8 cellular contexts compared by ENCODE assay signal in the genomic region with DNA sequence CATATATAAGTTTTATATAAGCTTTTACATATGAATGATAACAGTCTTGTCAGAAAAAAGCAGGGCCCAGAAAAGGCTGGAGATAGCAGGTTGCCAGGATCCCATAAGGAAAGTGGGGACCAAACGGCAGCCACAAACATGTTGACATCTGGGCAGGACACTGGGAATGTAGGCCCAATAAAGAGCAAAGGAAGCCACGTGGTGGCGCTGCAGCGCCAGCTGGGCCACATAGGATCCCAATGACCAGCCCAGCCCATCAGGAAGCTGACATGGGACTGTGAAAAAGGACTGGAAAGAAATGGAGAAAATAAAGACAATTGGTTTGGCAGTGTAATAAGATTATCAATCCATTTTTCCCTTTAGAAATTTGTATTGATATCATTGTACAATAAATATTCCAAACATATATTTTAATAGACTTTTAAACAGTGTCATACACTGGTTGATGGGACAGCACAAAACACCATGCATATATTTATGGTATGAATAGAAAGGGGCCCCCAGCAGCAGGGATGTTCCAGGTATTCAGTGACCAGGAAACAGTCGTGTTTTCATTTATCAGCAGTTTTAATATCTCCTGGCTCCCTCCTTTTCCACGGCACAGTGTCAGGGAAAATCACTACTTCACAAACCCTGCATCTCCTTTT.
DNase-seq lines count a peak whose midpoint lies in the region; ATAC-seq and TF ChIP-seq lines count a peak whose summit lies in the region.

No MANE protein-coding gene starts in this region.

- no peaks in the 10 kb centered on the region for H3K27me3 Mint-ChIP-seq in endodermal cell (ENCODE audit: insufficient read depth)

- in situ Hi-C loops in GM13976 (cut with MboI; ENCODE audit: low sequenced_read_pairs, unreplicated experiment), result loop anchor here (25.0 kb wide), 1 partner anchor 330 kb away; no protein-coding TSS in a partner anchor

- no peak overlapping the region for H3K27ac Mint-ChIP-seq in endodermal cell

- H3K9me3 ChIP-seq in PC-9 (ENCODE audit: insufficient read depth, low read depth) (no peaks in the 10 kb centered on the region), endodermal cell (ENCODE audit: control insufficient read depth, low read length) (no peaks in the 10 kb centered on the region)

- no peak overlapping the region for H3K4me2 ChIP-seq in PC-9

- TF ChIP-seq CTCF in GM13976 (IDR thresholded peaks at IDR 0.05; ENCODE audit: borderline replicate concordance, control extremely low read depth, extremely low read depth, insufficient read depth, missing control alignments), result peak; percentile 40
- TF ChIP-seq CTCF in PC-9 (conservative IDR thresholded peaks at IDR 0.05), result peak; percentile 91
- peak; percentile 94 for TF ChIP-seq CTCF in endodermal cell (conservative IDR thresholded peaks at IDR 0.05)

- H3K36me3 ChIP-seq in PC-9 (ENCODE audit: low read depth) (no peaks in the 10 kb centered on the region), endodermal cell (ENCODE audit: control insufficient read depth, insufficient read depth, low read length) (no peaks in the 10 kb centered on the region)

- no peaks in the 10 kb centered on the region for H3K9me3 Mint-ChIP-seq in endodermal cell

- H3K9me2 ChIP-seq in PC-9 (ENCODE audit: insufficient read depth), result no peaks in the 10 kb centered on the region

- CTCF ChIA-PET in PC-9 (lab: Charles Lee), result interaction anchor here (0.6 to 1.5 kb wide), 9 partner anchors 15 to 1240 kb away, joined by 3 to 33 read pairs (median 4); no protein-coding TSS in a partner anchor

- H3K4me3 ChIP-seq in PC-9, result no peak overlapping the region
- H3K4me3 ChIP-seq in endodermal cell (ENCODE audit: low read length), result no peak overlapping the region

- H2AFZ ChIP-seq in PC-9, result no peak overlapping the region

- H4K20me1 ChIP-seq in PC-9 (ENCODE audit: insufficient read depth), result no peaks in the 10 kb centered on the region

- DNase-seq in AG08395 (ENCODE audit: low spot score) (peak; percentile 83), GM13976 (ENCODE audit: low spot score) (peak; percentile 28), PC-9 (peak; percentile 43 to 64), endodermal cell (peak; percentile 95), medulla oblongata (ENCODE audit: extremely low spot score) (peak; percentile 76)

- H3K27me3 ChIP-seq in PC-9 (ENCODE audit: insufficient read depth, low read depth) (no peaks in the 10 kb centered on the region), endodermal cell (ENCODE audit: control insufficient read depth, insufficient read depth, low read length, poor library complexity, severe bottlenecking) (no peaks in the 10 kb centered on the region)

- 26 to 48% methylated on average over 3 to 6 of the region's 6 CpGs for WGBS in endodermal cell (ENCODE audit: insufficient coverage in 1 of 2, insufficient read length in 1 of 2), 2 experiments

- no TSS peak for BruUV-seq in PC-9 (replicated peaks; lab: Mats Ljungman, UMichigan)

- TF ChIP-seq RAD21 in Ishikawa (IDR thresholded peaks at IDR 0.05; ENCODE audit: low read depth), result peak; percentile 89

- no peak overlapping the region for H3K4me3 Mint-ChIP-seq in endodermal cell

- H3K79me2 ChIP-seq in PC-9 (ENCODE audit: low read depth), result no peaks in the 10 kb centered on the region

- no peaks in the 10 kb centered on the region for H3K4me1 ChIP-seq in PC-9 (replicated peaks; ENCODE audit: insufficient read depth)
- H3K4me1 ChIP-seq in endodermal cell (ENCODE audit: control insufficient read depth, insufficient read depth, low read length), result peaks cover 6% of the 10 kb centered on the region

- no peak for TF ChIP-seq EP300 in Ishikawa (IDR thresholded peaks at IDR 0.05; ENCODE audit: borderline replicate concordance)

- intact Hi-C loops in PC-9 (cut with micrococcal nuclease; ENCODE audit: unreplicated experiment), result loop anchor here (1.0 kb wide), 1 partner anchor 320 kb away; no protein-coding TSS in a partner anchor

- POLR2A ChIA-PET in PC-9 (lab: Charles Lee; ENCODE audit: unreplicated experiment), result interaction anchor here (0.6 kb wide), 1 partner anchor 1022 kb away, joined by 3 read pairs; no protein-coding TSS in a partner anchor

- H3K27ac ChIP-seq in PC-9 (no peak overlapping the region), endodermal cell (ENCODE audit: low read depth, low read length) (no peak overlapping the region)

- no peak for ATAC-seq in HG03097 (IDR thresholded peaks at IDR 0.05; ENCODE audit: low FRiP score, unreplicated experiment)
- ATAC-seq in GM18498 (IDR thresholded peaks at IDR 0.05; ENCODE audit: unreplicated experiment), result no peak

- no peaks in the 10 kb centered on the region for H3F3A ChIP-seq in PC-9 (ENCODE audit: insufficient read depth, low read depth)

- H3K4me1 Mint-ChIP-seq in endodermal cell, result peaks cover 31% of the 10 kb centered on the region

- no peaks in the 10 kb centered on the region for H3K36me3 Mint-ChIP-seq in endodermal cell (ENCODE audit: low read depth)

- no peak overlapping the region for H3K9ac ChIP-seq in endodermal cell (ENCODE audit: extremely low read depth, low read length, poor library complexity, severe bottlenecking)

TF ChIP-seq in Ishikawa, 13 proteins besides CTCF, POLR2A, EP300 and RAD21:
- TF ChIP-seq, protein P1, sequence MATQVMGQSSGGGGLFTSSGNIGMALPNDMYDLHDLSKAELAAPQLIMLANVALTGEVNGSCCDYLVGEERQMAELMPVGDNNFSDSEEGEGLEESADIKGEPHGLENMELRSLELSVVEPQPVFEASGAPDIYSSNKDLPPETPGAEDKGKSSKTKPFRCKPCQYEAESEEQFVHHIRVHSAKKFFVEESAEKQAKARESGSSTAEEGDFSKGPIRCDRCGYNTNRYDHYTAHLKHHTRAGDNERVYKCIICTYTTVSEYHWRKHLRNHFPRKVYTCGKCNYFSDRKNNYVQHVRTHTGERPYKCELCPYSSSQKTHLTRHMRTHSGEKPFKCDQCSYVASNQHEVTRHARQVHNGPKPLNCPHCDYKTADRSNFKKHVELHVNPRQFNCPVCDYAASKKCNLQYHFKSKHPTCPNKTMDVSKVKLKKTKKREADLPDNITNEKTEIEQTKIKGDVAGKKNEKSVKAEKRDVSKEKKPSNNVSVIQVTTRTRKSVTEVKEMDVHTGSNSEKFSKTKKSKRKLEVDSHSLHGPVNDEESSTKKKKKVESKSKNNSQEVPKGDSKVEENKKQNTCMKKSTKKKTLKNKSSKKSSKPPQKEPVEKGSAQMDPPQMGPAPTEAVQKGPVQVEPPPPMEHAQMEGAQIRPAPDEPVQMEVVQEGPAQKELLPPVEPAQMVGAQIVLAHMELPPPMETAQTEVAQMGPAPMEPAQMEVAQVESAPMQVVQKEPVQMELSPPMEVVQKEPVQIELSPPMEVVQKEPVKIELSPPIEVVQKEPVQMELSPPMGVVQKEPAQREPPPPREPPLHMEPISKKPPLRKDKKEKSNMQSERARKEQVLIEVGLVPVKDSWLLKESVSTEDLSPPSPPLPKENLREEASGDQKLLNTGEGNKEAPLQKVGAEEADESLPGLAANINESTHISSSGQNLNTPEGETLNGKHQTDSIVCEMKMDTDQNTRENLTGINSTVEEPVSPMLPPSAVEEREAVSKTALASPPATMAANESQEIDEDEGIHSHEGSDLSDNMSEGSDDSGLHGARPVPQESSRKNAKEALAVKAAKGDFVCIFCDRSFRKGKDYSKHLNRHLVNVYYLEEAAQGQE (IDR thresholded peaks at IDR 0.05; ENCODE audit: low read depth), result no peak
- TF ChIP-seq, protein P2, sequence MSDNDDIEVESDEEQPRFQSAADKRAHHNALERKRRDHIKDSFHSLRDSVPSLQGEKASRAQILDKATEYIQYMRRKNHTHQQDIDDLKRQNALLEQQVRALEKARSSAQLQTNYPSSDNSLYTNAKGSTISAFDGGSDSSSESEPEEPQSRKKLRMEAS (IDR thresholded peaks at IDR 0.05), result peak; percentile 29; the same call in 1 of the 2 replicates
TF ChIP-seq in Ishikawa: peak in this region for 1.

Comparison
In these comparisons a context has a peak if more than half of its experiments do, and no peak if none do; other contexts are left out.
1. DNase-seq: peak in every context shown above with its lines; median percentile 95 in endodermal cell; 83 in AG08395; 76 in medulla oblongata; 54 in PC-9; 28 in GM13976.
2. CTCF ChIP-seq: peak in every context shown above with its lines; median percentile 94 in endodermal cell; 91 in PC-9; 40 in GM13976.